Comparison of ENCODE assay signal across 8 cellular contexts in the genomic region with DNA sequence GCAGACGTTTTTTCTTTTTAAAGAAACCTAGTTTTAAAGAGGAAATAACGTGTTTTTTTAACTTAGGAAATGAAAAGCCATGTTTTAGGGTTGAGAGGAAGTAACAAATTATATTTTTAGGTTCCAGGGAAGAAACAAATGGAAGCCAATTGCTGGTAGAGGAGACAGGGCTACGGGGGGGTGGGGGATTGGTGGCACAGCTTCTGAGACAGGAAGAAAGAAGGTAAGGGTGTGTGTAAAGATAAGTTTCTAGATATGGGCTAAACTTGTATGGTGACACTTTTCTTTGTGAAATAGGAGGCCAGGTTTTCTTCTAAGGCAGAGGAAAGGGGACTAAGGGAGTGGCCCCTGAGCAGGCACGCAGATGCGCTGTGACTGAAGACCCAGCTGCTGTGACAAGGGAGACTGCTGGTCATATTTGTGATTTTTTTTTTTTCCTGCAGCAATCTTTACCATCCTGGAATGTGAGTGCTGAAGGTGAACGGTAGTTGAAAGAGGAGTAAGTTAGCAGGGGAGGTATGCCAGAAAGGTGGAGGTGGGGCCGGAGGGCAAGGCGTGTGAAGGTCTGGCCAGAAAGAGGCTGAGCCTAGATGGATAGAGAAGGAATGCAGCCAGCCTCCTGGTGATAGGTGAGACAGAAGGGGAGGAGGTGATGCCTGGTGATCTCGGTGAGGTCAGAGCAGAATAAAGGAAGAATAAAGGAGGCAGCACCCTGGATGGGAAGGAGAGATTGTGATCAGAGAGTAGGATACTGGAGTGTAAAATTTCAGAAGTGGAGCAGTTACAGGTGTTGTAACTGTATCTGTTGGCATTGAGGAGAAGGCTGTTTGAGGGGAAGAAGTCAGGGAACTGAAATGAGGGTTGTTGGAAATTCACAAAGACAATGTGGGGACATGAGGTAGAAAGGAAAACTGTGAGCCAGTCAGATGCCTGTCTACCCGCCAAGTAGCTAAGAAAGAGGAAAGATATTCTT. TPM values are rescaled to one million over a fixed set of nuclear protein-coding genes. Genes with fewer than 3 reads are reported as not detected.
DNase-seq lines count a peak whose midpoint lies in the region; ATAC-seq and TF ChIP-seq lines count a peak whose summit lies in the region.

No MANE protein-coding gene starts in this region.

- TF ChIP-seq CTCF in AG09309 (IDR thresholded peaks at IDR 0.05; ENCODE audit: control insufficient read depth, insufficient read depth, low read depth, low read length, missing control alignments) (no peak), body of pancreas (IDR thresholded peaks at IDR 0.05) (no peak), lower lobe of right lung (IDR thresholded peaks at IDR 0.05) (no peak)

- peak overlapping the region; percentile 7 to 93 (median 91) for H3K27ac Mint-ChIP-seq in IgD-negative memory B cell

- H3K27me3 Mint-ChIP-seq in IgD-negative memory B cell, result no peaks in the 10 kb centered on the region

- H3K9me3 Mint-ChIP-seq in IgD-negative memory B cell, result no peaks in the 10 kb centered on the region

- DNase-seq in AG09309 (ENCODE audit: low read depth), result no peak
- DNase-seq in body of pancreas, result no peak
- no peak for DNase-seq in lower lobe of right lung
- no peak for DNase-seq in NCI-H510A treated with DMSO at 0.1 percent for 48 hours (lab: John Stamatoyannopoulos, UW)
- no peak for DNase-seq in NCI-H2029 (lab: John Stamatoyannopoulos, UW)
- no peak for DNase-seq in NCI-H1105 treated with DMSO at 0.1 percent for 48 hours (lab: John Stamatoyannopoulos, UW)

- no peaks in the 10 kb centered on the region for H3K27me3 ChIP-seq in body of pancreas
- H3K27me3 ChIP-seq in lower lobe of right lung (ENCODE audit: low read depth), result no peaks in the 10 kb centered on the region

- H3K4me1 Mint-ChIP-seq in IgD-negative memory B cell, result peaks cover 11 to 28% (median 24%) of the 10 kb centered on the region in 3 donors

- peak overlapping the region; percentile 95 to 98 (median 96) for H3K4me3 Mint-ChIP-seq in IgD-negative memory B cell

- H3K36me3 ChIP-seq in body of pancreas (replicated peaks in 1 of 2; ENCODE audit: insufficient read depth in 1 of 2, low read depth in 2 of 2) (no peaks in the 10 kb centered on the region), lower lobe of right lung (peaks cover 18% of the 10 kb centered on the region)

- H3K27ac ChIP-seq in body of pancreas (peak overlapping the region in 3 of 4 donors; percentile 0 to 55 (median 52)), lower lobe of right lung (peak overlapping the region; percentile 86)

- H3K4me1 ChIP-seq in body of pancreas (peaks cover 18% of the 10 kb centered on the region), lower lobe of right lung (peaks cover 27% of the 10 kb centered on the region)

- H3K36me3 Mint-ChIP-seq in IgD-negative memory B cell, result peaks cover 4% of the 10 kb centered on the region

- intact Hi-C loops in body of pancreas (cut with DNase I) (no loop called here), lower lobe of right lung (cut with DNase I) (no loop called here)

- no peaks in the 10 kb centered on the region for H3K9me3 ChIP-seq in body of pancreas
- H3K9me3 ChIP-seq in lower lobe of right lung, result no peaks in the 10 kb centered on the region

- WGBS in body of pancreas, 2 donors, result 49 to 54% methylated on average over 10 of the region's 10 CpGs

- H3K4me3 ChIP-seq in AG09309 (ENCODE audit: control insufficient read depth, low read depth, low read length) (peak overlapping the region; percentile 87; the same call in 1 of the 2 replicates), body of pancreas (no peak overlapping the region), lower lobe of right lung (peak overlapping the region; percentile 74)

- ATAC-seq in body of pancreas (no peak), lower lobe of right lung (peak in 1 of 2 donors; percentile 42), GM21619 (IDR thresholded peaks at IDR 0.05; ENCODE audit: unreplicated experiment) (no peak)

- TF ChIP-seq POLR2A in body of pancreas (IDR thresholded peaks at IDR 0.05), result no peak

RNA-seq across cellular contexts. Expression of a gene that starts 1.7 kb away (rescaled TPM):
- polyA plus RNA-seq in IgD-negative memory B cell, result 16.2 TPM
- total RNA-seq in body of pancreas, result 10 to 100 TPM in 1 of 2 donors, 1 to 10 TPM in 1; 5.9 to 16.6 TPM
- 50.0 TPM for total RNA-seq in lower lobe of right lung

RNA-seq across cellular contexts. Expression of a gene that starts 32.0 kb away (rescaled TPM):
- 3.6 TPM for polyA plus RNA-seq in IgD-negative memory B cell
- 10 to 100 TPM in 1 of 2 donors, 1 to 10 TPM in 1; 4.2 to 21.1 TPM for total RNA-seq in body of pancreas
- total RNA-seq in lower lobe of right lung, result 4.7 TPM

Comparison
In these comparisons a context has a peak if more than half of its experiments do, and no peak if none do; other contexts are left out.
1. H3K4me3 ChIP-seq: peak in AG09309 (single experiment) and lower lobe of right lung (single experiment); none in body of pancreas (0 of 2).